In the genomic region with DNA sequence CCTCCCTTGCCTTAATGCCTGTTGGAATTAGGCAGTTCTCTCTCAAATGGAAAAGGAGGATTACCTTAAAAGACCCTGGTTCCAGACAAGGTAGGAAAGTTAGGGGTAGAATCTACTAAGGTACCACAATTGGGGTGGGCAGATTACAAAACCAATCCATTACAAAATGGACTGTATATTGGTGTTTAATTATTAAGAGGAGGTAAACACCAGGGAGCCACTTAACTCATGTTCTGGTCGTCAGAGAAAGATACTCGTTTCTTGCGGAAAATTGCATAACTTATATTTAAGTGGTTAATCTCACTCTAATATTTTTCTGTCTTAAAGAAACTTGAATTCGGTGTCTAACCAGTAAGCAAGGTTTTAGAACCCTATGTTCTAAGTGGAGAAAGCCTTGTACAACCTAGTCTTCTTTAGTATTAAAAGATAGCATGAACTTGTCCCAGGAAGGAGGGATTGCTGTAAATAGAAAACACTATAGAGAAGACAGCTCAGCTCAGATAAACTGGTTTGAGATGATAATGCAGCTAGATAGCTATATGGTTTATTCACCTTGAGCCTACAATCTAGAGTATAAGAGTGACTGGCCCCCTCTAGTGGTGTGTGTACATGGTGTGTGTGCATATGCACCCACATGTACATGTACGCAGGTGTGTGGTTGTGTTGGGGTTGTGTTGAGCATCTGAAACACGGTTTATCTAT, we compare ENCODE assay signal across 8 cellular contexts. TPM values are rescaled to one million over a fixed set of nuclear protein-coding genes. Genes with fewer than 3 reads are reported as not detected.
DNase-seq lines count a peak whose midpoint lies in the region; ATAC-seq and TF ChIP-seq lines count a peak whose summit lies in the region.

No MANE protein-coding gene starts in this region.

- H3K4me2 ChIP-seq in DOHH2 (ENCODE audit: low read length): no peak overlapping the region
- no peak overlapping the region for H3K4me2 ChIP-seq in PC-3 (ENCODE audit: low read length)

- BruUV-seq in PC-3 (replicated peaks; lab: Mats Ljungman, UMichigan): no TSS peak

- H3F3A ChIP-seq in DOHH2 (ENCODE audit: control insufficient read depth, insufficient read depth) (0 out of 2 replicates have a peak, but pooled peaks cover 3% of the 10 kb centered on the region), PC-3 (ENCODE audit: low read length, unreplicated experiment) (no peaks in the 10 kb centered on the region)

- H3K9ac ChIP-seq in PC-3 (ENCODE audit: low read length): no peak overlapping the region

- intact Hi-C loops in PC-3 (cut with micrococcal nuclease): loop anchor here (1.0 to 2.0 kb wide), 2 partner anchors 9 to 25 kb away; no protein-coding TSS in a partner anchor

- H3K4me3 ChIP-seq in DOHH2 (ENCODE audit: low read length) (no peak overlapping the region), PC-3 (ENCODE audit: low read length) (no peak overlapping the region)

- CTCF ChIA-PET in PC-3 (lab: Charles Lee): interaction anchor here (0.5 to 2.4 kb wide), 14 partner anchors 9 to 269 kb away, joined by 3 to 50 read pairs (median 4); partner anchors contain the start of gene STRIP2
- CTCF ChIA-PET in activated naive CD4-positive, alpha-beta T cell treated with anti-CD3 and anti-CD28 coated beads, Interleukin-2, amount 10 ng/mL, durations not matched to agents 7 days and 5 days (lab: Charles Lee): interaction anchor here (0.6 to 6.2 kb wide), 29 partner anchors 7 to 449 kb away, joined by 3 to 102 read pairs (median 5); partner anchors contain the start of gene STRIP2

- H3K27ac Mint-ChIP-seq in activated naive CD4-positive, alpha-beta T cell treated with anti-CD3 and anti-CD28 coated beads, Interleukin-2, amount 10 ng/mL, durations not matched to agents 7 days and 5 days: no peak overlapping the region

- ATAC-seq in HG03280 (IDR thresholded peaks at IDR 0.05; ENCODE audit: unreplicated experiment) (peak; percentile 47), PC-3 (peak; percentile 99), GM21526 (IDR thresholded peaks at IDR 0.05; ENCODE audit: low FRiP score, unreplicated experiment) (no peak)

- H3K9me3 Mint-ChIP-seq in activated naive CD4-positive, alpha-beta T cell treated with anti-CD3 and anti-CD28 coated beads, Interleukin-2, amount 10 ng/mL, durations not matched to agents 7 days and 5 days: no peaks in the 10 kb centered on the region

- H3K9me3 ChIP-seq in DOHH2 (ENCODE audit: control insufficient read depth, insufficient read depth, low read length) (no peaks in the 10 kb centered on the region), PC-3 (ENCODE audit: low read length) (no peaks in the 10 kb centered on the region)

- H2AFZ ChIP-seq in PC-3 (ENCODE audit: low read length): no peak overlapping the region

- H3K27me3 ChIP-seq in DOHH2 (ENCODE audit: control insufficient read depth, low read length) (no peaks in the 10 kb centered on the region), PC-3 (ENCODE audit: low read length) (no peaks in the 10 kb centered on the region)

- H3K4me3 Mint-ChIP-seq in activated naive CD4-positive, alpha-beta T cell treated with anti-CD3 and anti-CD28 coated beads, Interleukin-2, amount 10 ng/mL, durations not matched to agents 7 days and 5 days: no peak overlapping the region

- no peaks in the 10 kb centered on the region for H3K36me3 Mint-ChIP-seq in activated naive CD4-positive, alpha-beta T cell treated with anti-CD3 and anti-CD28 coated beads, Interleukin-2, amount 10 ng/mL, durations not matched to agents 7 days and 5 days

- H3K9me2 ChIP-seq in DOHH2 (replicated peaks; ENCODE audit: control insufficient read depth, low read length): no peaks in the 10 kb centered on the region
- no peaks in the 10 kb centered on the region for H3K9me2 ChIP-seq in PC-3 (replicated peaks; ENCODE audit: low read length)

- DNase-seq in PC-3 (peak; percentile 71), iPS-NIHi7 (ENCODE audit: extremely low spot score) (peak; percentile 40), NCI-H187 treated with DMSO at 0.1 percent for 48 hours (lab: John Stamatoyannopoulos, UW) (no peak)
- peak; percentile 67 for DNase-seq in activated naive CD4-positive, alpha-beta T cell treated with anti-CD3 and anti-CD28 coated beads, Interleukin-2, amount 10 ng/mL, durations not matched to agents 7 days and 5 days
- peak; percentile 32 for DNase-seq in stimulated activated CD4-positive, alpha-beta T cell treated with anti-CD3 and anti-CD28 coated beads, Interleukin-4, amount 100 ng/mL, for 1 hour

- peak; percentile 95 for TF ChIP-seq CTCF in DOHH2 (IDR thresholded peaks at IDR 0.05; ENCODE audit: low read depth, low read length, poor library complexity, severe bottlenecking)
- TF ChIP-seq CTCF in PC-3 (conservative IDR thresholded peaks at IDR 0.05; ENCODE audit: low read depth, low read length): peak; percentile 85

- H4K20me1 ChIP-seq in DOHH2 (ENCODE audit: control insufficient read depth, insufficient read depth, low read depth, low read length): no peaks in the 10 kb centered on the region
- H4K20me1 ChIP-seq in PC-3 (ENCODE audit: low read length): no peaks in the 10 kb centered on the region

- no peaks in the 10 kb centered on the region for H3K36me3 ChIP-seq in DOHH2 (ENCODE audit: control insufficient read depth, low read length)
- H3K36me3 ChIP-seq in PC-3 (ENCODE audit: low read depth, low read length): no peaks in the 10 kb centered on the region

- H3K27ac ChIP-seq in DOHH2 (ENCODE audit: low read depth, low read length) (no peak overlapping the region), PC-3 (ENCODE audit: low read length) (no peak overlapping the region)

- H3K79me2 ChIP-seq in DOHH2 (ENCODE audit: control insufficient read depth, low read length): no peaks in the 10 kb centered on the region
- H3K79me2 ChIP-seq in PC-3 (ENCODE audit: low read length): no peaks in the 10 kb centered on the region

- H3K4me1 ChIP-seq in DOHH2 (ENCODE audit: control insufficient read depth, low read length) (peaks cover 3% of the 10 kb centered on the region; the same call in 1 of the 2 replicates), PC-3 (ENCODE audit: insufficient read depth, low read length) (no peaks in the 10 kb centered on the region)

- H3K27me3 Mint-ChIP-seq in activated naive CD4-positive, alpha-beta T cell treated with anti-CD3 and anti-CD28 coated beads, Interleukin-2, amount 10 ng/mL, durations not matched to agents 7 days and 5 days: no peaks in the 10 kb centered on the region

- H3K4me1 Mint-ChIP-seq in activated naive CD4-positive, alpha-beta T cell treated with anti-CD3 and anti-CD28 coated beads, Interleukin-2, amount 10 ng/mL, durations not matched to agents 7 days and 5 days: peaks cover 19% of the 10 kb centered on the region

- POLR2A ChIA-PET in PC-3 (lab: Charles Lee; ENCODE audit: unreplicated experiment): no interaction called here

RNA-seq across cellular contexts. Expression of gene STRIP2, which starts 58.0 kb away (rescaled TPM):
- 7.5 and 8.0 TPM in 2 replicates for total RNA-seq in PC-3 (2014; rRNA removed)
